Comparison of ENCODE assay signal across 11 cellular contexts in genomic region chr1:153616144-153616884, GRCh38. TPM values are rescaled to one million over a fixed set of nuclear protein-coding genes. Genes with fewer than 3 reads are reported as not detected.
DNase-seq lines count a peak whose midpoint lies in the region; ATAC-seq, FAIRE-seq and TF ChIP-seq lines count a peak whose summit lies in the region.
"Had no signal": no experiment of that assay in that cellular context is flagged by ENCODE, and none has a peak within 500 bp of the region (broad histone marks: within the 10 kb centered on the region; RNA-seq: fewer than 3 reads in every experiment).

Gene S100A14, minus strand, starts transcription at chr1:153616325. Its CDS starts 467 bp downstream, at chr1:153615858.

- no peaks in the 10 kb centered on the region for H4K20me1 ChIP-seq in K562 (replicated peaks; ENCODE audit: control insufficient read depth, insufficient read depth, low read length)

- H3K9me1 ChIP-seq in K562 (ENCODE audit: control insufficient read depth, insufficient read depth, low read length): no peaks in the 10 kb centered on the region

- H3K4me1 Mint-ChIP-seq in HFFc6 (ENCODE audit: low read depth): peaks cover 49% of the 10 kb centered on the region
- H3K4me1 Mint-ChIP-seq in T-helper 17 cell: peaks cover 3% of the 10 kb centered on the region
- H3K4me1 Mint-ChIP-seq: memory B cell had no signal

- 33% methylated on average over 6 of the region's 10 CpGs for WGBS in K562 (ENCODE audit: insufficient coverage, low coverage, missing lambda C conversion rate)
- 57 to 74% (median 72%) methylated on average over 9 to 10 of the region's 10 CpGs for WGBS in spleen, 5 donors

- TF ChIP-seq RAD21 in K562 (CRISPR knock-in tag; conservative IDR thresholded peaks at IDR 0.05 in 1 of 2, IDR thresholded peaks at IDR 0.05 in 1 of 2): no peak

- no peak for TF ChIP-seq EP300 in K562 (IDR thresholded peaks at IDR 0.05; ENCODE audit: low read length)

- POLR2A ChIA-PET in K562 (lab: Yijun Ruan, JAX): interaction anchor here (0.6 to 6.8 kb wide), 8 partner anchors 8 to 120 kb away, joined by 3 to 70 read pairs (median 4); partner anchors contain the start of genes S100A1 and S100A13

- in situ Hi-C loops in K562 (cut with MboI): no loop called here

- DNase-seq in HFFc6: no peak
- DNase-seq in K562 (ENCODE audit: extremely low read depth in 1 of 4, low spot score in 3 of 4): peak in 3 of 4 experiments; percentile 57 to 61 (median 61)
- DNase-seq in kidney tubule cell (ENCODE audit: low spot score): peak; percentile 87
- peak; percentile 70 for DNase-seq in spleen
- DNase-seq in T1000 (lab: John Stamatoyannopoulos, UW): no peak
- DNase-seq in HuH-7.5 (ENCODE audit: low spot score): no peak
- no peak for DNase-seq in T-helper 17 cell
- DNase-seq in urothelium cell line (ENCODE audit: low spot score): no peak
- DNase-seq: activated T-cell treated with anti-CD3 and anti-CD28 coated beads, Interleukin-2, amount 50 U/mL, for 24 hours had no signal

- intact Hi-C loops in K562 (cut with micrococcal nuclease): no loop called here
- intact Hi-C loops in spleen (cut with DNase I; ENCODE audit: low total_unique reads): loop anchor here (5.0 kb wide), 1 partner anchor 44 kb away; no protein-coding TSS in a partner anchor

- FAIRE-seq in K562 (lab: Jason Lieb, UNC) (no peak), urothelium cell line (lab: Jason Lieb, UNC) (no peak)

- peak within 1 kb of the TSS in 1 of 2 experiments; percentile 84; a peak in 3 of 4 replicates for H3K9ac ChIP-seq in K562 (ENCODE audit: insufficient read depth in 1 of 2, low read depth in 2 of 2, low read length in 2 of 2)

- H3K4me3 ChIP-seq in K562: no peak within 1 kb of the TSS
- no peak within 1 kb of the TSS for H3K4me3 ChIP-seq in spleen

- BruUV-seq in K562 (replicated peaks; lab: Mats Ljungman, UMichigan): no TSS peak

- H3K4me1 ChIP-seq in K562 (replicated peaks in 1 of 2; ENCODE audit: control insufficient read depth in 2 of 2, insufficient read depth in 2 of 2, low read length in 2 of 2) (peaks cover 9 to 30% of the 10 kb centered on the region in 2 experiments; a peak in 4 of 5 replicates), spleen (peaks cover 12 to 57% (median 34%) of the 10 kb centered on the region in 6 donors)

- TF ChIP-seq POLR2A in K562 (conservative IDR thresholded peaks at IDR 0.05) (no peak), spleen (IDR thresholded peaks at IDR 0.05) (no peak)

- H3K36me3 ChIP-seq in K562 (ENCODE audit: control insufficient read depth, insufficient read depth, low read length) (no peaks in the 10 kb centered on the region), spleen (peaks cover 0 to 14% (median 0%) of the 10 kb centered on the region in 6 donors)

- CTCF ChIA-PET in K562 (lab: Yijun Ruan, JAX; ENCODE audit: low intra/inter-chr PET ratio): no interaction called here

- H3K9me3 ChIP-seq in K562 (replicated peaks; ENCODE audit: control insufficient read depth, insufficient read depth, low read depth, low read length) (no peaks in the 10 kb centered on the region), spleen (no peaks in the 10 kb centered on the region), T-helper 17 cell (ENCODE audit: control insufficient read depth, low read length, poor library complexity, severe bottlenecking) (no peaks in the 10 kb centered on the region)

- peaks cover 3% of the 10 kb centered on the region; the same call in 1 of the 2 replicates for H3K27me3 Mint-ChIP-seq in HFFc6 (ENCODE audit: insufficient read depth)
- peaks cover 12% of the 10 kb centered on the region for H3K27me3 Mint-ChIP-seq in T-helper 17 cell
- H3K27me3 Mint-ChIP-seq: activated T-cell treated with anti-CD3 and anti-CD28 coated beads, Interleukin-2, amount 50 U/mL, for 24 hours; memory B cell had no signal

- H2AFZ ChIP-seq in K562 (ENCODE audit: low read depth, low read length): peak within 1 kb of the TSS; percentile 94

- H3K4me2 ChIP-seq in K562 (ENCODE audit: insufficient read depth, low read length): no peak within 1 kb of the TSS; the same call in 1 of the 2 replicates

- H3K27ac Mint-ChIP-seq in HFFc6 (peak within 1 kb of the TSS; percentile 73), T-helper 17 cell (no peak within 1 kb of the TSS)
- H3K27ac Mint-ChIP-seq: memory B cell had no signal

- no peaks in the 10 kb centered on the region for H3K27me3 ChIP-seq in K562 (ENCODE audit: control insufficient read depth in 2 of 2, insufficient read depth in 2 of 2, low read length in 2 of 2)
- H3K27me3 ChIP-seq in spleen (replicated peaks in 1 of 7): no peaks in the 10 kb centered on the region

- H3K27ac ChIP-seq in K562 (ENCODE audit: extremely low read depth, low read depth, low read length): peak within 1 kb of the TSS; percentile 49; the same call in 2 of the 3 replicates
- peak within 1 kb of the TSS in 7 of 8 donors; percentile 22 to 90 (median 48) for H3K27ac ChIP-seq in spleen

- no peaks in the 10 kb centered on the region for H3K9me3 Mint-ChIP-seq in HFFc6
- H3K9me3 Mint-ChIP-seq: activated T-cell treated with anti-CD3 and anti-CD28 coated beads, Interleukin-2, amount 50 U/mL, for 24 hours; memory B cell had no signal

- ATAC-seq in K562 (peak; percentile 76), T-helper 17 cell (no peak)

- H3K79me2 ChIP-seq in K562 (ENCODE audit: control insufficient read depth, insufficient read depth, low read length): no peaks in the 10 kb centered on the region

- TF ChIP-seq CTCF in HFFc6 (IDR thresholded peaks at IDR 0.05) (no peak), K562 (IDR thresholded peaks at IDR 0.05 in 2 of 3, conservative IDR thresholded peaks at IDR 0.05 in 1 of 3; ENCODE audit: insufficient read depth in 2 of 3, low read depth in 1 of 3, low read length in 3 of 3) (no peak), spleen (IDR thresholded peaks at IDR 0.05 in 8 of 11, conservative IDR thresholded peaks at IDR 0.05 in 3 of 11) (no peak)

- H3K4me3 Mint-ChIP-seq in HFFc6 (peak within 1 kb of the TSS; percentile 16; the same call in 1 of the 2 replicates), T-helper 17 cell (no peak within 1 kb of the TSS)
- H3K4me3 Mint-ChIP-seq: activated T-cell treated with anti-CD3 and anti-CD28 coated beads, Interleukin-2, amount 50 U/mL, for 24 hours; memory B cell had no signal

- H3K36me3 Mint-ChIP-seq in HFFc6 (ENCODE audit: low read depth) (peaks cover 17% of the 10 kb centered on the region), T-helper 17 cell (ENCODE audit: low read depth) (no peaks in the 10 kb centered on the region)
- H3K36me3 Mint-ChIP-seq: memory B cell had no signal

TF ChIP-seq in K562, 482 proteins besides CTCF, POLR2A, EP300 and RAD21 (continues in another document):
- TF ChIP-seq ZNF354B (CRISPR knock-in tag; IDR thresholded peaks at IDR 0.05) (no peak), ELF2 (CRISPR knock-in tag; IDR thresholded peaks at IDR 0.05) (no peak), NR2C1 (IDR thresholded peaks at IDR 0.05) (no peak), NR2C1 (tag; IDR thresholded peaks at IDR 0.05) (0 out of 2 replicates have a peak, but pooled peaks have one; percentile 17), SRSF9 (IDR thresholded peaks at IDR 0.05; ENCODE audit: borderline replicate concordance, low read depth, low read length) (no peak)

RNA-seq across cellular contexts. Expression of gene S100A14, which starts in this region (rescaled TPM):
- total RNA-seq in HFFc6 (2021; fragmentation: NEBNext Ultra II Directional; extraction: Animal tissue kit (Norgen Biotek cat#: 25700)): under 1 TPM in 1 of 6 experiments, not detected in 5; 0.54 TPM
- 0.51 TPM in 1 of 2 replicates, not detected in the other for total RNA-seq in K562 (2011; cell fraction: chromatin; rRNA removed; ENCODE audit: low replicate concordance)
- 1.5 TPM in 1 of 2 replicates, not detected in the other for total RNA-seq in K562 (2011; cell fraction: nucleolus; rRNA removed)
- not detected in 2 replicates for total RNA-seq in K562 (2011; cell fraction: nucleoplasm; rRNA removed)
- total RNA-seq in K562 (2014; rRNA removed): 0.41 TPM in 1 of 2 replicates, not detected in the other
- 0.15 TPM in 1 of 2 replicates, not detected in the other for total RNA-seq in K562 (2014; rRNA removed; fragmentation: Illumina TruSeq; extraction: Trizol)
- not detected in 2 replicates for total RNA-seq in K562 (2015; rRNA removed; fragmentation: Illumina TruSeq; extraction: Trizol)
- total RNA-seq in K562 (2021): 0.24 and 0.25 TPM in 2 replicates
- polyA plus RNA-seq in K562 (2011; rRNA removed): 0.24 TPM in 1 of 2 replicates, not detected in the other
- polyA plus RNA-seq in K562 (2011; cell fraction: cytosol; rRNA removed): 0.07 and 0.21 TPM in 2 replicates
- polyA plus RNA-seq in K562 (2011; cell fraction: nucleus; rRNA removed): 0.27 and 0.64 TPM in 2 replicates
- 0.15 and 0.20 TPM in 2 replicates for polyA plus RNA-seq in K562 (2012)
- 0.52 TPM in 1 of 2 replicates, not detected in the other for polyA plus RNA-seq in K562 (2014; fragmentation: Illumina TruSeq; extraction: Trizol)
- polyA plus RNA-seq in K562 (2014; fragmentation: Nextera tagmentation; extraction: Ambion mirVana): under 1 TPM in 1 of 2 experiments, not detected in 1; 0.10 TPM
- polyA plus RNA-seq in K562 (2014; rRNA removed): 0.59 and 0.64 TPM in 2 replicates
- polyA minus RNA-seq in K562 (2011; rRNA and poly(A)+ RNA removed): 0.21 TPM in 1 of 2 replicates, not detected in the other
- polyA minus RNA-seq in K562 (2011; cell fraction: cytosol; rRNA and poly(A)+ RNA removed): not detected in 2 replicates
- not detected in 2 replicates for polyA minus RNA-seq in K562 (2011; cell fraction: nucleus; rRNA and poly(A)+ RNA removed)
- 1 to 10 TPM in 1 of 7 donors, under 1 TPM in 3, not detected in 3; 0.28 to 1.0 (median 0.75) TPM for total RNA-seq in spleen
- 1 to 10 TPM; 1.2 to 3.0 (median 2.0) TPM for polyA plus RNA-seq in spleen
- total RNA-seq in T-helper 17 cell: not detected
- total RNA-seq: SK-MEL-5 had no signal

Comparison
In these comparisons a context has a peak if more than half of its experiments do, and no peak if none do; other contexts are left out.
1. DNase-seq: peak in K562 (3 of 4), kidney tubule cell (single experiment) and spleen (single experiment); none in HFFc6 (single experiment), T1000 (single experiment), HuH-7.5 (single experiment), T-helper 17 cell (0 of 3) and urothelium cell line (single experiment).